28 cellular contexts compared by ENCODE assay signal in genomic region chr13:50744261-50744660, GRCh38.
"Had no signal": no experiment of that assay in that cellular context is flagged by ENCODE, and none has a peak within 500 bp of the region (broad histone marks: within the 10 kb centered on the region; RNA-seq: fewer than 3 reads in every experiment).

No MANE protein-coding gene starts in this region.

- H3K9me3 ChIP-seq: lower lobe of right lung, ovary, suprapubic skin, thoracic aorta, uterus had no signal

- H3K27me3 ChIP-seq: heart left ventricle, left lung, ovary, suprapubic skin, tibial nerve, uterus had no signal

- H3K4me3 Mint-ChIP-seq: immature natural killer cell; mesothelial cell of epicardium; naive B cell; natural killer cell; stimulated activated naive CD8-positive, alpha-beta T cell treated with anti-CD3 and anti-CD28 coated beads, Interleukin-15, Interleukin-2, amounts not matched to agents 100 ng/mL and 50 ng/mL, for 24 hours; type B pancreatic cell had no signal

- H3K36me3 Mint-ChIP-seq: immature natural killer cell, mesothelial cell of epicardium, naive B cell, natural killer cell, type B pancreatic cell had no signal

- H3K4me1 ChIP-seq: left lung, lower lobe of right lung, suprapubic skin, uterus had no signal

- ATAC-seq: heart left ventricle, left cardiac atrium, left lung, lower lobe of right lung, natural killer cell, right cardiac atrium, sciatic nerve had no signal

- H3K9me3 Mint-ChIP-seq: natural killer cell; stimulated activated naive CD8-positive, alpha-beta T cell treated with anti-CD3 and anti-CD28 coated beads, Interleukin-15, Interleukin-2, amounts not matched to agents 100 ng/mL and 50 ng/mL, for 24 hours had no signal

- H3K27ac ChIP-seq: heart left ventricle, left lung, lower lobe of right lung, ovary, skin epidermis, suprapubic skin, thoracic aorta, tibial nerve, uterus had no signal

- H3K27ac Mint-ChIP-seq: immature natural killer cell; mesothelial cell of epicardium; natural killer cell; progenitor cell of endocrine pancreas; stimulated activated naive CD8-positive, alpha-beta T cell treated with anti-CD3 and anti-CD28 coated beads, Interleukin-15, Interleukin-2, amounts not matched to agents 100 ng/mL and 50 ng/mL, for 24 hours; type B pancreatic cell had no signal

- H3K4me1 Mint-ChIP-seq: mesothelial cell of epicardium had no signal

- DNase-seq: heart left ventricle; hypothalamus; immature natural killer cell; left cardiac atrium; left lung; lower lobe of right lung; mammary epithelial cell; mesendoderm; naive B cell; natural killer cell; ovary; retina; right cardiac atrium; stimulated activated CD4-positive, alpha-beta T cell treated with anti-CD3 and anti-CD28 coated beads, Interleukin-12 subunit alpha, Interleukin-12 subunit beta, amount 100 ng/mL, for 4 hours; stimulated activated CD4-positive, alpha-beta T cell treated with anti-CD3 and anti-CD28 coated beads, Interleukin-15, amount 100 ng/mL, for 24 hours; stimulated activated CD4-positive, alpha-beta T cell treated with anti-CD3 and anti-CD28 coated beads, Interleukin-2, amount 100 ng/mL, for 24 hours; stimulated activated CD4-positive, alpha-beta T cell treated with anti-CD3 and anti-CD28 coated beads, Interleukin-4, amount 100 ng/mL, for 1 hour; stimulated activated naive CD4-positive, alpha-beta T cell; uterus had no signal

- H3K4me3 ChIP-seq: heart left ventricle, left lung, lower lobe of right lung, ovary, skin epidermis, suprapubic skin, thoracic aorta, tibial nerve, uterus had no signal

- H3K36me3 ChIP-seq: heart left ventricle, left lung, lower lobe of right lung, ovary, suprapubic skin, thoracic aorta, tibial nerve, uterus had no signal

- H3K27me3 Mint-ChIP-seq: naive B cell; stimulated activated naive CD8-positive, alpha-beta T cell treated with anti-CD3 and anti-CD28 coated beads, Interleukin-15, Interleukin-2, amounts not matched to agents 100 ng/mL and 50 ng/mL, for 24 hours; type B pancreatic cell had no signal
